In genomic region chr2:149586063-149586462, GRCh38 we compare ENCODE assay signal across 8 cellular contexts. TPM values are rescaled to one million over a fixed set of nuclear protein-coding genes. Genes with fewer than 3 reads are reported as not detected.
DNase-seq lines count a peak whose midpoint lies in the region; ATAC-seq and TF ChIP-seq lines count a peak whose summit lies in the region.

No MANE protein-coding gene starts in this region.

- no peak for ATAC-seq in T-helper 17 cell
- ATAC-seq in GM19328 (IDR thresholded peaks at IDR 0.05; ENCODE audit: unreplicated experiment), result no peak

- no peak overlapping the region for H2BK15ac ChIP-seq in H9 (ENCODE audit: low read depth, low read length)

- H3K4me3 Mint-ChIP-seq in H9, result peak overlapping the region; percentile 91 to 93
- peak overlapping the region; percentile 98 for H3K4me3 Mint-ChIP-seq in T-helper 17 cell

- H3K4ac ChIP-seq in H9 (ENCODE audit: low read depth, low read length), result no peak overlapping the region

- DNase-seq in H9 (no peak), T-helper 17 cell (no peak), fibroblast of mammary gland (ENCODE audit: low read depth) (no peak), skeletal muscle cell (ENCODE audit: low read depth) (no peak), mesenteric fat pad (ENCODE audit: low spot score) (no peak), NCI-H2029 treated with DMSO at 0.1 percent for 48 hours (lab: John Stamatoyannopoulos, UW) (no peak), NOMO-1 treated with dmso at 0.1 percent for 144 hours (lab: John Stamatoyannopoulos, UW; ENCODE audit: unreplicated experiment) (no peak)

- H2BK12ac ChIP-seq in H9 (ENCODE audit: insufficient read length, low read depth, low read length), result no peak overlapping the region

- H3K27me3 ChIP-seq in H9 (ENCODE audit: insufficient read depth, low read length), result no peaks in the 10 kb centered on the region

- WGBS in H9 (ENCODE audit: extremely low coverage, insufficient read length, low lambda C conversion rate), result no CpG with 5 or more reads among the region's 3 CpGs

- peak overlapping the region; percentile 44 for H3K9ac ChIP-seq in H9 (ENCODE audit: extremely low read depth, insufficient read length, low read length)

- H3K4me1 Mint-ChIP-seq in H9 (peaks cover 19 to 20% of the 10 kb centered on the region in 2 experiments), T-helper 17 cell (peaks cover 32% of the 10 kb centered on the region)

- peak overlapping the region; percentile 56 for H3K4me2 ChIP-seq in H9 (ENCODE audit: insufficient read depth, insufficient read length, low read length)

- no peaks in the 10 kb centered on the region for H3K4me1 ChIP-seq in H9 (ENCODE audit: insufficient read depth, low read length)

- no peaks in the 10 kb centered on the region for H3K9me3 ChIP-seq in H9 (ENCODE audit: control insufficient read depth, low read depth, low read length)
- no peaks in the 10 kb centered on the region for H3K9me3 ChIP-seq in T-helper 17 cell (ENCODE audit: control insufficient read depth, low read length, poor library complexity, severe bottlenecking)

- H2BK120ac ChIP-seq in H9 (ENCODE audit: low read depth, low read length, poor library complexity, severe bottlenecking), result no peak overlapping the region

- H3K27ac ChIP-seq in H9 (ENCODE audit: insufficient read length, low read depth, low read length), result no peak overlapping the region

- H3K9me3 Mint-ChIP-seq in H9, result no peaks in the 10 kb centered on the region; a peak in 1 of 5 replicates

- H3K79me1 ChIP-seq in H9 (ENCODE audit: insufficient read depth, low read depth, low read length, poor library complexity, severe bottlenecking), result no peaks in the 10 kb centered on the region

- H3K27me3 Mint-ChIP-seq in H9 (ENCODE audit: low read depth) (no peaks in the 10 kb centered on the region), T-helper 17 cell (peaks cover 19% of the 10 kb centered on the region)

- H3K79me2 ChIP-seq in H9 (ENCODE audit: insufficient read depth, low read length), result peaks cover 8% of the 10 kb centered on the region; the same call in 1 of the 2 replicates

- H3K36me3 Mint-ChIP-seq in H9 (ENCODE audit: insufficient read depth in 1 of 3, low read depth in 3 of 3), result peaks cover 7 to 50% (median 32%) of the 10 kb centered on the region in 3 experiments; a peak in 6 of 7 replicates
- peaks cover 12% of the 10 kb centered on the region for H3K36me3 Mint-ChIP-seq in T-helper 17 cell (ENCODE audit: low read depth)

- H3K23me2 ChIP-seq in H9 (ENCODE audit: insufficient read length, low read depth, low read length, poor library complexity, severe bottlenecking), result peaks cover 4% of the 10 kb centered on the region

- H3T11ph ChIP-seq in H9 (ENCODE audit: low read length), result no peak overlapping the region

- H3K27ac Mint-ChIP-seq in H9 (no peak overlapping the region), T-helper 17 cell (peak overlapping the region; percentile 100)

- H2AFZ ChIP-seq in H9 (ENCODE audit: low read length), result no peak overlapping the region

- no peak overlapping the region for H3K56ac ChIP-seq in H9 (ENCODE audit: insufficient read length, low read depth, low read length)

- no peak overlapping the region for H4K8ac ChIP-seq in H9 (replicated peaks; ENCODE audit: insufficient read length, low read depth, low read length)

- TF ChIP-seq CTCF in H9 (conservative IDR thresholded peaks at IDR 0.05), result no peak
- no peak for TF ChIP-seq CTCF in fibroblast of mammary gland (conservative IDR thresholded peaks at IDR 0.05; ENCODE audit: control insufficient read depth, insufficient read depth, low read depth, low read length)

- no peak overlapping the region for H3K14ac ChIP-seq in H9 (ENCODE audit: insufficient read depth, low read length)

- no peak overlapping the region for H3K18ac ChIP-seq in H9 (ENCODE audit: insufficient read length, low read depth, low read length)

- H4K20me1 ChIP-seq in H9 (ENCODE audit: control insufficient read depth, insufficient read depth, insufficient read length), result no peaks in the 10 kb centered on the region

- no peak overlapping the region for H3K23ac ChIP-seq in H9 (ENCODE audit: insufficient read length, low read depth, low read length)

- H2BK5ac ChIP-seq in H9 (ENCODE audit: insufficient read length, low read length), result no peak overlapping the region

- H3K4me3 ChIP-seq in fibroblast of mammary gland (ENCODE audit: control insufficient read depth, low read depth, low read length) (peak overlapping the region; percentile 93), skeletal muscle cell (ENCODE audit: low read depth, low read length) (peak overlapping the region; percentile 63)

- H4K5ac ChIP-seq in H9 (ENCODE audit: insufficient read length, low read depth, low read length), result no peak overlapping the region

- no peak overlapping the region for H4K91ac ChIP-seq in H9 (ENCODE audit: insufficient read length, low read depth, low read length)

- H2AK5ac ChIP-seq in H9 (ENCODE audit: insufficient read length, low read length), result no peak overlapping the region

- H2BK20ac ChIP-seq in H9 (ENCODE audit: low read depth, low read length, poor library complexity, severe bottlenecking), result no peak overlapping the region

RNA-seq across cellular contexts. Expression of gene MMADHC, which starts 1.5 kb away (rescaled TPM):
- total RNA-seq in H9 (2021), result 149 TPM in 2 replicates
- 10 to 100 TPM; 61.7 to 66.9 TPM for total RNA-seq in T-helper 17 cell
- total RNA-seq in mesenteric fat pad, result 82.5 TPM
